ENCODE assay signal across 8 cellular contexts in the genomic region with DNA sequence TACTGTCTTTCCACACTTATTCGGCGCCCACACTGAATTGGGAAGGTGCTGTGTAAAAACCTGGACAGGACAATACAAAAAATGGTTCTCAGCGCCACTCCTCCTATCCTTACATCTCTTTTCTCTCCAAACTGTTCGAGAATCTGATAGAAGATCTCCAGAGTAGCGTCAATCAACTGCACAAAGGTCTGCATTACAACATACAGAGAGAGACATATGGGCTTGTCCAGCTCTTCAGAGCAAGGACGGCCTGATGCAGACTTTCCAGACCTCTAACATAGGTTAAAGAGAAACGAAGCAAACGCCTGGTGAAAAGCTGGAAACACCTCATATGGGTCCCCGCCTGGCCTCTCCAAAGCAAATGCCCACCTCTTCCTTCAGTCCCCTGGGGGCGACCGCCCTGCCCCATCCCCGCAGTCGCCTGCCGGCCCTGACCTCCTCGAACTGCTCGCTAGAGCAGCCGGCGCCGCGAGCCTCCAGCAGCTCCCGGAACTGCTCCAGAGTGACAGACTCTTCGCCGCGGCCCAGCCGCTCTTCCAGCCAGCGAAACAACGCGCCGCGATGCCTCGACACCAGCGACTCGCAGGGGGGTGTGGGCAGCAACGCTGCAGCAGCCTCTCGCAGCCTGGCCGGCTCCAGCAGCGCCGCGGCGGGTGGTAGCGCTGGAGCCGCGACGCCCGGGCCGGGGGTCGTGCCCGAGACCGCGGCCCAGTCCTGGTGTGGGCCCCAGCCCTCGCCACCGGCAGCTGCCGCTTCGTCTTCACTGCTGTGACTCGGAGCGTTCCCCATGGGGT. TPM values are rescaled to one million over a fixed set of nuclear protein-coding genes. Genes with fewer than 3 reads are reported as not detected.
DNase-seq lines count a peak whose midpoint lies in the region; ATAC-seq and TF ChIP-seq lines count a peak whose summit lies in the region.

No MANE protein-coding gene starts in this region.

- no peaks in the 10 kb centered on the region for H3K27me3 ChIP-seq in SJSA1 (replicated peaks)
- H3K27me3 ChIP-seq in kidney epithelial cell (ENCODE audit: control insufficient read depth, insufficient read depth, low read length): no peaks in the 10 kb centered on the region

- ATAC-seq in GM18519 (IDR thresholded peaks at IDR 0.05; ENCODE audit: low FRiP score, unreplicated experiment) (peak; percentile 18), HG02798 (IDR thresholded peaks at IDR 0.05; ENCODE audit: poor library complexity, unreplicated experiment) (peak; percentile 16)

- peak overlapping the region; percentile 92 to 100 (median 99) for H3K4me3 Mint-ChIP-seq in brain

- H3K9me3 ChIP-seq in SJSA1 (replicated peaks): no peaks in the 10 kb centered on the region

- H3K4me3 ChIP-seq in SJSA1 (peak overlapping the region; percentile 89), kidney epithelial cell (ENCODE audit: low read depth, low read length) (peak overlapping the region; percentile 79)

- H3K9me3 Mint-ChIP-seq in brain: peaks cover 0 to 4% (median 0%) of the 10 kb centered on the region in 5 experiments

- peak overlapping the region; percentile 79 to 100 (median 98) for H3K27ac Mint-ChIP-seq in brain

- peaks cover 15% of the 10 kb centered on the region for H3K4me1 ChIP-seq in SJSA1 (replicated peaks)

- H3K27me3 Mint-ChIP-seq in brain: peaks cover 4% of the 10 kb centered on the region

- H3K36me3 ChIP-seq in SJSA1 (peaks cover 29% of the 10 kb centered on the region), kidney epithelial cell (ENCODE audit: control insufficient read depth, insufficient read depth, low read length) (no peaks in the 10 kb centered on the region)

- H3K36me3 Mint-ChIP-seq in brain: peaks cover 7% of the 10 kb centered on the region

- H3K4me1 Mint-ChIP-seq in brain: peaks cover 69% of the 10 kb centered on the region

- DNase-seq in SJSA1 (ENCODE audit: low read depth in 1 of 2, low spot score in 2 of 2): peak in 1 of 2 experiments; percentile 10
- DNase-seq in kidney epithelial cell (ENCODE audit: low read depth): no peak
- peak; percentile 39 for DNase-seq in stimulated activated CD4-positive, alpha-beta T cell treated with anti-CD3 and anti-CD28 coated beads, Interleukin-4, amount 100 ng/mL, for 1 hour
- no peak for DNase-seq in NCI-H187 (lab: John Stamatoyannopoulos, UW)
- DNase-seq in NCI-H774 (lab: John Stamatoyannopoulos, UW): no peak

- H3K27ac ChIP-seq in SJSA1: peak overlapping the region; percentile 86

- TF ChIP-seq CTCF in brain (conservative IDR thresholded peaks at IDR 0.05): no peak
- TF ChIP-seq CTCF in kidney epithelial cell (IDR thresholded peaks at IDR 0.05; ENCODE audit: insufficient read depth, low read length, poor library complexity, severe bottlenecking): no peak

RNA-seq across cellular contexts. Expression of a gene that starts 0.5 kb away (rescaled TPM):
- total RNA-seq in SJSA1 (2014; rRNA removed; shearing (Covaris generic)): 18.4 and 18.7 TPM in 2 replicates
- 18.0 TPM for polyA plus RNA-seq in brain (ENCODE audit: insufficient read depth, low read depth, low replicate concordance)
- 33.9 and 40.0 TPM in 2 replicates for total RNA-seq in kidney epithelial cell

RNA-seq across cellular contexts. Expression of a gene that starts 0.7 kb away (rescaled TPM):
- 13.6 and 17.4 TPM in 2 replicates for total RNA-seq in SJSA1 (2014; rRNA removed; shearing (Covaris generic))
- 39.8 TPM for polyA plus RNA-seq in brain (ENCODE audit: insufficient read depth, low read depth, low replicate concordance)
- total RNA-seq in kidney epithelial cell: 18.2 and 21.0 TPM in 2 replicates
